21 cellular contexts compared by ENCODE assay signal in genomic region chr3:62220616-62221015, GRCh38.
"Had no signal": no experiment of that assay in that cellular context is flagged by ENCODE, and none has a peak within 500 bp of the region (broad histone marks: within the 10 kb centered on the region; RNA-seq: fewer than 3 reads in every experiment).

No MANE protein-coding gene starts in this region.

- H3K36me3 ChIP-seq: colonic mucosa, neutrophil had no signal

- DNase-seq: colonic mucosa; effector CD8-positive, alpha-beta T cell; esophagus squamous epithelium; foreskin melanocyte; glutamatergic neuron; hypothalamus; immature natural killer cell; islet precursor cell; kidney glomerular epithelial cell; left lung; natural killer cell; spleen; stimulated activated CD4-positive, alpha-beta T cell treated with anti-CD3 and anti-CD28 coated beads, Interleukin-4, amount 100 ng/mL, for 4 hours; upper lobe of left lung had no signal

- H3K9me3 ChIP-seq: colonic mucosa, esophagus squamous epithelium, left lung, neutrophil, spleen, thoracic aorta, tibial nerve, upper lobe of left lung had no signal

- H3K27ac ChIP-seq: colonic mucosa, esophagus squamous epithelium, left lung, neutrophil, parathyroid adenoma, skin epidermis, spleen, thoracic aorta, tibial nerve, upper lobe of left lung had no signal

- H3K4me3 ChIP-seq: colonic mucosa, esophagus squamous epithelium, left lung, lung, skin epidermis, spleen, thoracic aorta, tibial nerve, upper lobe of left lung had no signal

- H3K27me3 ChIP-seq: colonic mucosa, esophagus squamous epithelium, left lung, neutrophil, spleen, tibial nerve, upper lobe of left lung had no signal

- H3K4me1 ChIP-seq: colonic mucosa, esophagus squamous epithelium, left lung, parathyroid adenoma, spleen, tibial nerve, upper lobe of left lung had no signal

- H3K9ac ChIP-seq: parathyroid adenoma had no signal

- ATAC-seq: left lung; natural killer cell; stimulated activated memory B cell treated with anti-CD40 and anti-IgM and Interleukin-4, amounts not matched to agents 10 μg/mL and 1 μg/mL and 100 μg/mL, for 72 hours had no signal
